26 cellular contexts compared by ENCODE assay signal in the genomic region with DNA sequence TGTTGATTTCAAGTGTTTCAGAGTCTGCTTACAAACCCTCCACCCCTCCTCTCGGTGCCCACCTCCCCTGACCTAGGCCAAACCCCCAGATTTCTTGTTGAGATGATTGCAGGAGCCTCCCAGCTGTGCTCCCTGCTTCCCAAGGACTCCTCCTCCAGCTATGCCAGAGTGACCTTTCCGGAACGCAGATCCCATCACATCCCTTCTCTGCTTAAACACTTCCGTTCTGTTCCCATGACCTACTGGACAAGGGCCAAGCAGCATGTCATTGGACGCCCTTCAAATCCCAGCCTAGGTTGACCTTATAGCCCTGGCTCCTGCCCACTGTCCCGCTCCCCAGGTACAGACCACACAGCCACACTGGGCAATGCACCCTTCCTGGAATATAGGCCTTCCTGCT. TPM values are rescaled to one million over a fixed set of nuclear protein-coding genes. Genes with fewer than 3 reads are reported as not detected.
DNase-seq lines count a peak whose midpoint lies in the region; ATAC-seq, FAIRE-seq and TF ChIP-seq lines count a peak whose summit lies in the region.
"Had no signal": no experiment of that assay in that cellular context is flagged by ENCODE, and none has a peak within 500 bp of the region (broad histone marks: within the 10 kb centered on the region; RNA-seq: fewer than 3 reads in every experiment).

No MANE protein-coding gene starts in this region.

- H3K4me3 Mint-ChIP-seq in neural progenitor cell = no peak overlapping the region
- H3K4me3 Mint-ChIP-seq in stimulated activated naive B cell treated with anti-CD40 and anti-IgM and Interleukin-4, amounts not matched to agents 10 μg/mL and 1 μg/mL and 100 μg/mL, for 72 hours = no peak overlapping the region
- H3K4me3 Mint-ChIP-seq: CD8-positive, alpha-beta T cell; T-cell had no signal

- no peaks in the 10 kb centered on the region for H3K79me2 ChIP-seq in K562 (ENCODE audit: control insufficient read depth, insufficient read depth, low read length)
- H3K79me2 ChIP-seq in HepG2 (ENCODE audit: insufficient read depth, low read length) = no peaks in the 10 kb centered on the region
- H3K79me2 ChIP-seq in neural progenitor cell (ENCODE audit: low read depth) = no peaks in the 10 kb centered on the region

- peaks cover 4% of the 10 kb centered on the region for H3K27me3 Mint-ChIP-seq in neural progenitor cell (ENCODE audit: insufficient read depth, low read depth)
- peaks cover 17 to 25% of the 10 kb centered on the region in 2 donors for H3K27me3 Mint-ChIP-seq in stimulated activated naive B cell treated with anti-CD40 and anti-IgM and Interleukin-4, amounts not matched to agents 10 μg/mL and 1 μg/mL and 100 μg/mL, for 72 hours

- TF ChIP-seq CTCF in K562 (IDR thresholded peaks at IDR 0.05 in 2 of 3, conservative IDR thresholded peaks at IDR 0.05 in 1 of 3; ENCODE audit: insufficient read depth in 2 of 3, low read depth in 1 of 3, low read length in 3 of 3) (no peak), HepG2 (CRISPR knock-in tag; IDR thresholded peaks at IDR 0.05) (no peak), neural progenitor cell (IDR thresholded peaks at IDR 0.05) (no peak)

- in situ Hi-C loops in K562 (cut with MboI) (no loop called here), HepG2 (cut with HindIII; ENCODE audit: extremely low pct_ligation_motif_present, low pct_unique_long_range_greater_than_20kb) (loop anchor here (25.0 kb wide), 1 partner anchor 399 kb away; a partner anchor contains a TSS)

- CTCF ChIA-PET in K562 (lab: Yijun Ruan, JAX; ENCODE audit: low intra/inter-chr PET ratio) = no interaction called here
- CTCF ChIA-PET in HepG2 (lab: Yijun Ruan, JAX; ENCODE audit: low intra/inter-chr PET ratio, low total read pairs) = no interaction called here

- peaks cover 14% of the 10 kb centered on the region for H3K4me1 Mint-ChIP-seq in neural progenitor cell
- H3K4me1 Mint-ChIP-seq in stimulated activated naive B cell treated with anti-CD40 and anti-IgM and Interleukin-4, amounts not matched to agents 10 μg/mL and 1 μg/mL and 100 μg/mL, for 72 hours = peaks cover 18% of the 10 kb centered on the region in 2 donors

- H3K36me3 ChIP-seq in K562 (ENCODE audit: control insufficient read depth, insufficient read depth, low read length) (no peaks in the 10 kb centered on the region), HepG2 (replicated peaks in 1 of 2; ENCODE audit: control insufficient read depth in 1 of 2, insufficient read depth in 2 of 2, low read length in 2 of 2) (no peaks in the 10 kb centered on the region), neural progenitor cell (no peaks in the 10 kb centered on the region)
- H3K36me3 ChIP-seq: SJSA1 had no signal

- POLR2A ChIA-PET in K562 (lab: Yijun Ruan, JAX) (interaction anchor here (0.8 to 1.8 kb wide), 2 partner anchors 10 to 44 kb away, joined by 3 to 5 read pairs; no protein-coding TSS in a partner anchor), HepG2 (lab: Yijun Ruan, JAX) (interaction anchor here (1.2 kb wide), 1 partner anchor 12 kb away, joined by 3 read pairs; no protein-coding TSS in a partner anchor)

- peaks cover 2% of the 10 kb centered on the region for H3K9me3 Mint-ChIP-seq in neural progenitor cell
- H3K9me3 Mint-ChIP-seq in stimulated activated naive B cell treated with anti-CD40 and anti-IgM and Interleukin-4, amounts not matched to agents 10 μg/mL and 1 μg/mL and 100 μg/mL, for 72 hours = no peaks in the 10 kb centered on the region

- DNase-seq in K562 (ENCODE audit: extremely low read depth in 1 of 4, low spot score in 3 of 4) (no peak), HepG2 (ENCODE audit: low spot score) (peak; percentile 44), neural progenitor cell (ENCODE audit: low spot score) (no peak), NCI-H2107 (lab: John Stamatoyannopoulos, UW) (no peak)
- no peak for DNase-seq in stimulated activated naive B cell treated with anti-CD40 and anti-IgM and Interleukin-4, amounts not matched to agents 10 μg/mL and 1 μg/mL and 100 μg/mL, for 72 hours
- DNase-seq: C1 segment of cervical spinal cord; Caco-2; CD8-positive, alpha-beta T cell; GF-D8; HCEC 1CT; Karpas-422; NCI-H1092 treated with DMSO at 0.1 percent for 48 hours; NCI-H1436; NCI-H187 treated with DMSO at 0.1 percent for 48 hours; NCI-H446; NCI-H524 treated with DMSO at 0.1 percent for 48 hours; NCI-H774; PC-3; Right ventricle myocardium superior; T-cell had no signal

- peaks cover 0 to 10% of the 10 kb centered on the region in 2 experiments; a peak in 2 of 5 replicates for H3K27me3 ChIP-seq in K562 (ENCODE audit: control insufficient read depth in 2 of 2, insufficient read depth in 2 of 2, low read length in 2 of 2)
- H3K27me3 ChIP-seq in HepG2 (ENCODE audit: control insufficient read depth in 1 of 2, insufficient read depth in 2 of 2, low read length in 2 of 2) = peaks cover 0 to 15% of the 10 kb centered on the region in 2 experiments; a peak in 1 of 5 replicates
- no peaks in the 10 kb centered on the region for H3K27me3 ChIP-seq in neural progenitor cell
- H3K27me3 ChIP-seq: SJSA1 had no signal

- H3F3A ChIP-seq in neural progenitor cell (ENCODE audit: low read depth) = no peaks in the 10 kb centered on the region

- no peaks in the 10 kb centered on the region for H3K36me3 Mint-ChIP-seq in neural progenitor cell
- no peaks in the 10 kb centered on the region for H3K36me3 Mint-ChIP-seq in stimulated activated naive B cell treated with anti-CD40 and anti-IgM and Interleukin-4, amounts not matched to agents 10 μg/mL and 1 μg/mL and 100 μg/mL, for 72 hours
- H3K36me3 Mint-ChIP-seq: CD8-positive, alpha-beta T cell; T-cell had no signal

- H3K9ac ChIP-seq in K562 (ENCODE audit: insufficient read depth in 1 of 2, low read depth in 2 of 2, low read length in 2 of 2) = no peak overlapping the region
- H3K9ac ChIP-seq in HepG2 (ENCODE audit: insufficient read depth, low read depth, low read length) = no peak overlapping the region
- H3K9ac ChIP-seq in neural progenitor cell = no peak overlapping the region

- H3K27ac ChIP-seq in K562 (ENCODE audit: extremely low read depth, low read depth, low read length) (no peak overlapping the region), HepG2 (ENCODE audit: extremely low read length, insufficient read depth, low read length) (no peak overlapping the region), neural progenitor cell (no peak overlapping the region)
- H3K27ac ChIP-seq: HL-60, SJSA1 had no signal

- BruUV-seq in K562 (replicated peaks; lab: Mats Ljungman, UMichigan) (no TSS peak), HepG2 (replicated peaks; lab: Mats Ljungman, UMichigan) (no TSS peak)

- no peaks in the 10 kb centered on the region for H3K9me1 ChIP-seq in K562 (ENCODE audit: control insufficient read depth, insufficient read depth, low read length)

- peak overlapping the region; percentile 68 for H3K27ac Mint-ChIP-seq in neural progenitor cell
- H3K27ac Mint-ChIP-seq in stimulated activated naive B cell treated with anti-CD40 and anti-IgM and Interleukin-4, amounts not matched to agents 10 μg/mL and 1 μg/mL and 100 μg/mL, for 72 hours = peak overlapping the region; percentile 65
- H3K27ac Mint-ChIP-seq: CD8-positive, alpha-beta T cell; T-cell had no signal

- no peak overlapping the region for H2AFZ ChIP-seq in K562 (ENCODE audit: low read depth, low read length)
- H2AFZ ChIP-seq in HepG2 (ENCODE audit: low read length) = no peak overlapping the region
- H2AFZ ChIP-seq in neural progenitor cell (replicated peaks) = no peak overlapping the region

- H4K20me1 ChIP-seq in K562 (replicated peaks; ENCODE audit: control insufficient read depth, insufficient read depth, low read length) (no peaks in the 10 kb centered on the region), HepG2 (ENCODE audit: insufficient read depth, low read length) (no peaks in the 10 kb centered on the region), neural progenitor cell (ENCODE audit: low read depth) (no peaks in the 10 kb centered on the region)

- peaks cover 0 to 5% of the 10 kb centered on the region in 2 experiments; a peak in 2 of 5 replicates for H3K4me1 ChIP-seq in K562 (replicated peaks in 1 of 2; ENCODE audit: control insufficient read depth in 2 of 2, insufficient read depth in 2 of 2, low read length in 2 of 2)
- H3K4me1 ChIP-seq in HepG2 (ENCODE audit: insufficient read depth, low read length) = peaks cover 38% of the 10 kb centered on the region
- H3K4me1 ChIP-seq in neural progenitor cell = no peaks in the 10 kb centered on the region

- H3K4me3 ChIP-seq in K562 (no peak overlapping the region), HepG2 (replicated peaks in 1 of 3; ENCODE audit: insufficient read depth in 1 of 3, low read depth in 2 of 3, low read length in 3 of 3) (peak overlapping the region in 1 of 3 experiments; percentile 15; a peak in 1 of 6 replicates), neural progenitor cell (no peak overlapping the region)
- H3K4me3 ChIP-seq: SJSA1 had no signal

- no peak overlapping the region for H3K4me2 ChIP-seq in K562 (ENCODE audit: insufficient read depth, low read length)
- H3K4me2 ChIP-seq in HepG2 (ENCODE audit: low read depth, low read length) = peak overlapping the region; percentile 67
- H3K4me2 ChIP-seq in neural progenitor cell = no peak overlapping the region

- H3K9me3 ChIP-seq in K562 (replicated peaks; ENCODE audit: control insufficient read depth, insufficient read depth, low read depth, low read length) = no peaks in the 10 kb centered on the region
- no peaks in the 10 kb centered on the region for H3K9me3 ChIP-seq in HepG2 (ENCODE audit: low read length)
- H3K9me3 ChIP-seq in neural progenitor cell (ENCODE audit: low read depth) = no peaks in the 10 kb centered on the region
- H3K9me3 ChIP-seq: SJSA1 had no signal

- ATAC-seq in K562 (no peak), HepG2 (peak; percentile 16; the same call in 1 of the 3 replicates), GM18517 (IDR thresholded peaks at IDR 0.05; ENCODE audit: unreplicated experiment) (no peak), HG03108 (IDR thresholded peaks at IDR 0.05; ENCODE audit: unreplicated experiment) (no peak)
- no peak for ATAC-seq in stimulated activated naive B cell treated with anti-CD40 and anti-IgM and Interleukin-4, amounts not matched to agents 10 μg/mL and 1 μg/mL and 100 μg/mL, for 72 hours (replicated peaks)
- ATAC-seq: CD8-positive, alpha-beta T cell; PC-3; T-cell had no signal

- no peak for TF ChIP-seq POLR2A in K562 (conservative IDR thresholded peaks at IDR 0.05)
- TF ChIP-seq POLR2A in HepG2 (IDR thresholded peaks at IDR 0.05; ENCODE audit: insufficient read depth in 1 of 2, low read depth in 2 of 2, low read length in 2 of 2) = no peak

- no peak for TF ChIP-seq EP300 in K562 (IDR thresholded peaks at IDR 0.05; ENCODE audit: low read length)
- TF ChIP-seq EP300 in HepG2 (IDR thresholded peaks at IDR 0.05; ENCODE audit: low read depth in 2 of 2, low read length in 2 of 2) = no peak
- TF ChIP-seq EP300 in HepG2 (CRISPR knock-in tag; IDR thresholded peaks at IDR 0.05; ENCODE audit: borderline replicate concordance) = no peak

- TF ChIP-seq RAD21 in K562 (CRISPR knock-in tag; conservative IDR thresholded peaks at IDR 0.05 in 1 of 2, IDR thresholded peaks at IDR 0.05 in 1 of 2) = no peak
- no peak for TF ChIP-seq RAD21 in HepG2 (CRISPR knock-in tag; IDR thresholded peaks at IDR 0.05)

- 47% methylated on average over 6 of the region's 6 CpGs for WGBS in K562 (ENCODE audit: insufficient coverage, low coverage, missing lambda C conversion rate)
- WGBS in HepG2 (ENCODE audit: low lambda C conversion rate) = 10% methylated on average over 6 of the region's 6 CpGs

- no peak for FAIRE-seq in K562 (lab: Jason Lieb, UNC)
- FAIRE-seq in HepG2 (lab: Jason Lieb, UNC) = no peak
- FAIRE-seq: GM12891 had no signal

- intact Hi-C loops in K562 (cut with micrococcal nuclease) = no loop called here
- intact Hi-C loops in HepG2 (cut with micrococcal nuclease; ENCODE audit: unreplicated experiment) = no loop called here

RNA-seq across cellular contexts. Expression of a gene that starts 23.7 kb away (rescaled TPM):
- total RNA-seq in K562 (2011; cell fraction: chromatin; rRNA removed; ENCODE audit: low replicate concordance) = not detected in 2 replicates
- total RNA-seq in K562 (2011; cell fraction: nucleolus; rRNA removed) = not detected in 2 replicates
- not detected in 2 replicates for total RNA-seq in K562 (2011; cell fraction: nucleoplasm; rRNA removed)
- total RNA-seq in K562 (2014; rRNA removed) = not detected in 2 replicates
- total RNA-seq in K562 (2014; rRNA removed; fragmentation: Illumina TruSeq; extraction: Trizol) = not detected in 2 replicates
- 0.60 TPM in 1 of 2 replicates, not detected in the other for total RNA-seq in K562 (2015; rRNA removed; fragmentation: Illumina TruSeq; extraction: Trizol)
- total RNA-seq in K562 (2021) = 0.69 and 0.76 TPM in 2 replicates
- not detected in 2 replicates for polyA plus RNA-seq in K562 (2011; rRNA removed)
- 0.07 TPM in 1 of 2 replicates, not detected in the other for polyA plus RNA-seq in K562 (2011; cell fraction: cytosol; rRNA removed)
- polyA plus RNA-seq in K562 (2011; cell fraction: nucleus; rRNA removed) = 0.04 TPM in 1 of 2 replicates, not detected in the other
- 0.10 and 0.11 TPM in 2 replicates for polyA plus RNA-seq in K562 (2012)
- polyA plus RNA-seq in K562 (2014; fragmentation: Illumina TruSeq; extraction: Trizol) = not detected in 2 replicates
- polyA plus RNA-seq in K562 (2014; fragmentation: Nextera tagmentation; extraction: Ambion mirVana) = under 1 TPM in 1 of 2 experiments, not detected in 1; 0.01 TPM
- polyA plus RNA-seq in K562 (2014; rRNA removed) = not detected in 2 replicates
- not detected in 2 replicates for polyA minus RNA-seq in K562 (2011; rRNA and poly(A)+ RNA removed)
- polyA minus RNA-seq in K562 (2011; cell fraction: cytosol; rRNA and poly(A)+ RNA removed) = not detected in 2 replicates
- polyA minus RNA-seq in K562 (2011; cell fraction: nucleus; rRNA and poly(A)+ RNA removed) = not detected in 2 replicates
- 0.70 and 0.95 TPM in 2 replicates for total RNA-seq in HepG2 (2016; rRNA removed; fragmentation: Illumina TruSeq; extraction: Trizol)
- 0.10 and 0.18 TPM in 2 replicates for total RNA-seq in HepG2 (2016; cell fraction: cytosol; rRNA removed; fragmentation: Illumina TruSeq; extraction: Trizol; ENCODE audit: low read depth)
- 0.51 and 1.0 TPM in 2 replicates for total RNA-seq in HepG2 (2016; cell fraction: insoluble cytoplasmic fraction; rRNA removed; fragmentation: Illumina TruSeq; extraction: Trizol)
- total RNA-seq in HepG2 (2016; cell fraction: membrane; rRNA removed; fragmentation: Illumina TruSeq; extraction: Trizol) = 0.17 and 0.31 TPM in 2 replicates
- total RNA-seq in HepG2 (2016; cell fraction: nucleus; rRNA removed; fragmentation: Illumina TruSeq; extraction: Trizol) = 1.9 and 2.1 TPM in 2 replicates
- 9.8 and 10.0 TPM in 2 replicates for polyA plus RNA-seq in HepG2 (2011; rRNA removed)
- polyA plus RNA-seq in HepG2 (2011; cell fraction: cytosol; rRNA removed) = 3.0 and 7.2 TPM in 2 replicates
- polyA plus RNA-seq in HepG2 (2011; cell fraction: nucleus; rRNA removed) = 4.1 and 7.8 TPM in 2 replicates
- polyA plus RNA-seq in HepG2 (2012) = 25.1 and 45.8 TPM in 2 replicates
- polyA plus RNA-seq in HepG2 (2016; cell fraction: cytosol; fragmentation: Illumina TruSeq; extraction: Trizol; ENCODE audit: low read depth) = 0.11 and 0.24 TPM in 2 replicates
- 0.56 and 1.3 TPM in 2 replicates for polyA plus RNA-seq in HepG2 (2016; cell fraction: insoluble cytoplasmic fraction; fragmentation: Illumina TruSeq; extraction: Trizol; ENCODE audit: low read depth)
- 0.18 and 0.21 TPM in 2 replicates for polyA plus RNA-seq in HepG2 (2016; cell fraction: membrane; fragmentation: Illumina TruSeq; extraction: Trizol; ENCODE audit: low read depth)
- polyA plus RNA-seq in HepG2 (2016; cell fraction: nucleus; fragmentation: Illumina TruSeq; extraction: Trizol; ENCODE audit: insufficient read depth, low read depth) = 2.6 and 4.5 TPM in 2 replicates
- 1.1 and 21.8 TPM in 2 replicates for polyA minus RNA-seq in HepG2 (2011; rRNA and poly(A)+ RNA removed; ENCODE audit: low replicate concordance)
- polyA minus RNA-seq in HepG2 (2011; cell fraction: cytosol; rRNA and poly(A)+ RNA removed) = 16.0 and 28.9 TPM in 2 replicates
- 5.7 and 10.7 TPM in 2 replicates for polyA minus RNA-seq in HepG2 (2011; cell fraction: nucleus; rRNA and poly(A)+ RNA removed)
- 1.9 and 3.3 TPM in 2 replicates for total RNA-seq in neural progenitor cell (ENCODE audit: low replicate concordance)
- total RNA-seq: Right ventricle myocardium superior, RPMI7951 had no signal
